ENCODE assay signal across 1 cellular context in the genomic region with DNA sequence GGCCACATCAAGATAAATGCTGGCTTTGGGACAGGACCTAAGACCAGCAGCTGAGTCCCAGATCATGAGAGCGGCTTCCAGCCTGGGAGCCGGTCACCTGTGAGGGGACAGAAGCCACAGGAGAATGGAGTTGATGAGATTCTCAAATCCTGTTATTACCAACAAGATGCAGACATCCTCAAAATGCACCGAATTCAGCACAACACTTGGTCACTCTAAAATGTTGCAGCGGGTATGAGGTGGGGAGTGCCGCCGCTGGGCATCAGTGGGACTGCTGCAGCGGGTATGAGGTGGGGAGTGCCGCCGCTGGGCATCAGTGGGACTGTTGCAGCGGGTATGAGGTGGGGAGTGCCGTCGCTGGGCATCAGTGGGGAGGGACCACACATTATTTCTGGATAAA.
TF ChIP-seq lines count a peak whose summit lies in the region.

No MANE protein-coding gene starts in this region.

TF ChIP-seq in WTC11, 78 proteins besides CTCF, POLR2A, EP300 and RAD21:
- TF ChIP-seq PREB (CRISPR knock-in tag; IDR thresholded peaks at IDR 0.05; ENCODE audit: borderline replicate concordance) (no peak), RORB (CRISPR knock-in tag; IDR thresholded peaks at IDR 0.05) (no peak), STAT6 (CRISPR knock-in tag; conservative IDR thresholded peaks at IDR 0.05; ENCODE audit: low read depth) (no peak), ZNF138 (CRISPR knock-in tag; conservative IDR thresholded peaks at IDR 0.05) (no peak), ZNF121 (CRISPR knock-in tag; IDR thresholded peaks at IDR 0.05) (no peak), ZNF423 (CRISPR knock-in tag; IDR thresholded peaks at IDR 0.05) (no peak), NFATC4 (CRISPR knock-in tag; IDR thresholded peaks at IDR 0.05) (no peak)
- TF ChIP-seq, protein P1, sequence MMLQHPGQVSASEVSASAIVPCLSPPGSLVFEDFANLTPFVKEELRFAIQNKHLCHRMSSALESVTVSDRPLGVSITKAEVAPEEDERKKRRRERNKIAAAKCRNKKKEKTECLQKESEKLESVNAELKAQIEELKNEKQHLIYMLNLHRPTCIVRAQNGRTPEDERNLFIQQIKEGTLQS (CRISPR knock-in tag; conservative IDR thresholded peaks at IDR 0.05) = no peak
- TF ChIP-seq, protein P2, sequence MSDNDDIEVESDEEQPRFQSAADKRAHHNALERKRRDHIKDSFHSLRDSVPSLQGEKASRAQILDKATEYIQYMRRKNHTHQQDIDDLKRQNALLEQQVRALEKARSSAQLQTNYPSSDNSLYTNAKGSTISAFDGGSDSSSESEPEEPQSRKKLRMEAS (CRISPR knock-in tag; IDR thresholded peaks at IDR 0.05) = no peak
